Comparison of ENCODE assay signal across 8 cellular contexts in genomic region chr22:37639771-37640590, GRCh38. TPM values are rescaled to one million over a fixed set of nuclear protein-coding genes. Genes with fewer than 3 reads are reported as not detected.
DNase-seq lines count a peak whose midpoint lies in the region; ATAC-seq, FAIRE-seq and TF ChIP-seq lines count a peak whose summit lies in the region.

No MANE protein-coding gene starts in this region.

- no peaks in the 10 kb centered on the region for H4K20me1 ChIP-seq in OCI-LY1 (ENCODE audit: insufficient read depth, low read length)

- no peaks in the 10 kb centered on the region for H3K9me3 Mint-ChIP-seq in naive B cell

- H3K4me3 ChIP-seq in OCI-LY1 (ENCODE audit: low read depth, low read length, poor library complexity, severe bottlenecking) (peak overlapping the region; percentile 72), duodenal mucosa (ENCODE audit: low read depth in 1 of 2, low read length in 2 of 2) (peak overlapping the region; percentile 90 to 91)

- peak in 1 of 2 donors; percentile 20 for ATAC-seq in naive B cell (ENCODE audit: low read depth in 2 of 2)
- no peak for ATAC-seq in GM21786 (IDR thresholded peaks at IDR 0.05; ENCODE audit: unreplicated experiment)

- H3K27me3 Mint-ChIP-seq in naive B cell, result no peaks in the 10 kb centered on the region

- H3K4me3 Mint-ChIP-seq in naive B cell, result peak overlapping the region; percentile 91 to 99 (median 94)

- no peaks in the 10 kb centered on the region for H3K79me2 ChIP-seq in OCI-LY1 (ENCODE audit: insufficient read depth, low read length)

- H3K9me3 ChIP-seq in OCI-LY1 (ENCODE audit: low read length) (no peaks in the 10 kb centered on the region), duodenal mucosa (ENCODE audit: control insufficient read depth in 1 of 2, low read length in 2 of 2) (no peaks in the 10 kb centered on the region)

- H3K9me2 ChIP-seq in OCI-LY1 (ENCODE audit: low read depth, low read length), result no peaks in the 10 kb centered on the region

- H3K27me3 ChIP-seq in OCI-LY1 (ENCODE audit: insufficient read depth, low read length) (no peaks in the 10 kb centered on the region), duodenal mucosa (ENCODE audit: control insufficient read depth in 1 of 2, insufficient read depth in 2 of 2, low read length in 2 of 2) (no peaks in the 10 kb centered on the region)

- H3K27ac ChIP-seq in OCI-LY1 (ENCODE audit: low read depth, low read length, poor library complexity, severe bottlenecking) (peak overlapping the region; percentile 66), duodenal mucosa (ENCODE audit: low read depth, low read length) (peak overlapping the region; percentile 77)

- no peak overlapping the region for H2AFZ ChIP-seq in OCI-LY1 (ENCODE audit: low read length)

- TF ChIP-seq POLR2A in GM12892 (IDR thresholded peaks at IDR 0.05; ENCODE audit: low read depth, low read length), result 0 out of 2 replicates have a peak, but pooled peaks have one; percentile 7

- H3K4me2 ChIP-seq in OCI-LY1 (ENCODE audit: low read length), result peak overlapping the region; percentile 87

- DNase-seq in GM12892 (ENCODE audit: insufficient read length) (peak; percentile 63), naive B cell (no peak), cerebellar nuclear complex (lab: John Stamatoyannopoulos, UW) (no peak), 8988T (no peak), NCI-H526 treated with DMSO at 0.1 percent for 48 hours (lab: John Stamatoyannopoulos, UW) (no peak)

- peak; percentile 93 for FAIRE-seq in GM12892 (lab: Jason Lieb, UNC)

- no peaks in the 10 kb centered on the region for H3K36me3 Mint-ChIP-seq in naive B cell

- peaks cover 24% of the 10 kb centered on the region; the same call in 1 of the 2 replicates for H3K36me3 ChIP-seq in OCI-LY1 (ENCODE audit: insufficient read depth, low read length)
- peaks cover 11 to 27% of the 10 kb centered on the region in 2 donors for H3K36me3 ChIP-seq in duodenal mucosa (ENCODE audit: control insufficient read depth in 1 of 2, insufficient read depth in 2 of 2, low read length in 2 of 2)

- H3K4me1 ChIP-seq in OCI-LY1 (ENCODE audit: insufficient read depth, low read length, severe bottlenecking) (peaks cover 20% of the 10 kb centered on the region), duodenal mucosa (ENCODE audit: control insufficient read depth in 1 of 2, insufficient read depth in 2 of 2, low read length in 2 of 2) (peaks cover 64 to 78% of the 10 kb centered on the region in 2 donors)

- peak overlapping the region; percentile 82 for H3K9ac ChIP-seq in OCI-LY1 (ENCODE audit: low read length)
- peak overlapping the region; percentile 96 to 97 for H3K9ac ChIP-seq in duodenal mucosa (ENCODE audit: low read depth in 1 of 2, low read length in 2 of 2)

- peaks cover 3% of the 10 kb centered on the region; the same call in 1 of the 2 replicates for H3F3A ChIP-seq in OCI-LY1 (ENCODE audit: insufficient read depth, low read length)

- no peak for TF ChIP-seq CTCF in OCI-LY1 (IDR thresholded peaks at IDR 0.05; ENCODE audit: low read length)

- H3K27ac Mint-ChIP-seq in naive B cell, result peak overlapping the region; percentile 14 to 98 (median 94)

- peaks cover 34 to 59% (median 57%) of the 10 kb centered on the region in 3 donors for H3K4me1 Mint-ChIP-seq in naive B cell

RNA-seq across cellular contexts. Expression of gene SH3BP1, which starts 0.5 kb away (rescaled TPM):
- 35.9 TPM for polyA plus RNA-seq in GM12892 (2012; ENCODE audit: missing spikeins)
- polyA plus RNA-seq in naive B cell (ENCODE audit: low read depth in 6 of 6), result 1 to 10 TPM; 2.7 to 8.0 (median 3.2) TPM

RNA-seq across cellular contexts. Expression of gene PDXP, which starts 18.5 kb away (rescaled TPM):
- 31.5 TPM for polyA plus RNA-seq in GM12892 (2012; ENCODE audit: missing spikeins)
- polyA plus RNA-seq in naive B cell (ENCODE audit: low read depth in 6 of 6), result 10 to 100 TPM in 1 of 6 donors, 1 to 10 TPM in 5; 4.0 to 14.3 (median 7.6) TPM

RNA-seq across cellular contexts. Expression of gene GGA1, which starts 31.3 kb away (rescaled TPM):
- polyA plus RNA-seq in GM12892 (2012; ENCODE audit: missing spikeins), result 36.3 TPM
- 10 to 100 TPM; 15.5 to 28.9 (median 24.2) TPM for polyA plus RNA-seq in naive B cell (ENCODE audit: low read depth in 6 of 6)

RNA-seq across cellular contexts. Expression of gene LGALS1, which starts 35.5 kb away (rescaled TPM):
- 993 TPM for polyA plus RNA-seq in GM12892 (2012; ENCODE audit: missing spikeins)
- polyA plus RNA-seq in naive B cell (ENCODE audit: low read depth in 6 of 6), result 10 to 100 TPM in 4 of 6 donors, 1 to 10 TPM in 2; 4.1 to 35.3 (median 12.8) TPM

RNA-seq across cellular contexts. Expression of gene NOL12, which starts 46.2 kb away (rescaled TPM):
- polyA plus RNA-seq in GM12892 (2012; ENCODE audit: missing spikeins), result 18.5 TPM
- 10 to 100 TPM; 35.7 to 60.6 (median 40.2) TPM for polyA plus RNA-seq in naive B cell (ENCODE audit: low read depth in 6 of 6)
